In the genomic region with DNA sequence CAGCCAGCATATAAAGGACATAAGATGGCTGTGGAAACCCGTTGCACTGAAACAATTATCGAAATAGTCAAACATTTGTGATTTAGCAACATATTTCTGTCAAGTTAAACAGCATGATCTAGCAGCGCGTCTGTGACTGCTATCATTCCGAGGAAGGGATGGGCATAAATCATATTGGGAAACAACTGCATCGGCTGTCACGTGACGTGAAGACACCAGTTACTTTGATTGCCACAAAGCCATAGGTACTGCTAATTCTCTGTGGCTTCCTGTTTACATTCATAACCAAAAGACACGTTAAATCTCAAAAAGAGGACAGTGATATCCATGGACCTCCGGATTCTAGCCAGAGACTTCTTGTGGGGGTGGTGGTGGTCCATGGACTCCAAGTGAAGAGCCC, we compare ENCODE assay signal across 15 cellular contexts.
DNase-seq lines count a peak whose midpoint lies in the region; ATAC-seq and TF ChIP-seq lines count a peak whose summit lies in the region.
"Had no signal": no experiment of that assay in that cellular context is flagged by ENCODE, and none has a peak within 500 bp of the region (broad histone marks: within the 10 kb centered on the region; RNA-seq: fewer than 3 reads in every experiment).

No MANE protein-coding gene starts in this region.

- BruUV-seq in OCI-LY7 (replicated peaks; lab: Mats Ljungman, UMichigan) = no TSS peak

- H3K9ac ChIP-seq in BLaER1 (no peak overlapping the region), trophoblast cell (ENCODE audit: low read length) (no peak overlapping the region)

- H3K4me1 Mint-ChIP-seq in T-helper 17 cell = peaks cover 52% of the 10 kb centered on the region

- H3K36me3 Mint-ChIP-seq in T-helper 17 cell (ENCODE audit: low read depth) = peaks cover 3% of the 10 kb centered on the region

- no peak overlapping the region for H2BK5ac ChIP-seq in trophoblast cell (ENCODE audit: low read depth, low read length, poor library complexity)

- no peak overlapping the region for H3K18ac ChIP-seq in trophoblast cell (ENCODE audit: low read length)

- H2BK120ac ChIP-seq in trophoblast cell (ENCODE audit: insufficient read depth, low read length, poor library complexity) = no peak overlapping the region

- no peak overlapping the region for H3K4me3 ChIP-seq in BLaER1
- H3K4me3 ChIP-seq in OCI-LY7 (ENCODE audit: low read depth, low read length, poor library complexity, severe bottlenecking) = no peak overlapping the region
- no peak overlapping the region for H3K4me3 ChIP-seq in trophoblast cell (ENCODE audit: low read depth, low read length)
- H3K4me3 ChIP-seq in suprapubic skin = no peak overlapping the region
- H3K4me3 ChIP-seq: coronary artery, testis had no signal

- H3K79me2 ChIP-seq in OCI-LY7 (ENCODE audit: insufficient read depth, low read depth, low read length) = no peaks in the 10 kb centered on the region
- H3K79me2 ChIP-seq in trophoblast cell (ENCODE audit: control insufficient read depth, insufficient read depth, low read length, poor library complexity) = no peaks in the 10 kb centered on the region

- no peak overlapping the region for H4K8ac ChIP-seq in trophoblast cell (ENCODE audit: low read depth, low read length)

- H3K4me2 ChIP-seq in BLaER1 = peak overlapping the region; percentile 7; the same call in 1 of the 2 replicates
- no peak overlapping the region for H3K4me2 ChIP-seq in OCI-LY7 (ENCODE audit: low read length)
- no peak overlapping the region for H3K4me2 ChIP-seq in trophoblast cell (ENCODE audit: low read length)

- no peak overlapping the region for H2AFZ ChIP-seq in OCI-LY7 (ENCODE audit: low read length)
- no peak overlapping the region for H2AFZ ChIP-seq in trophoblast cell (ENCODE audit: insufficient read depth, low read length, poor library complexity)

- H3K9me2 ChIP-seq in OCI-LY7 (ENCODE audit: insufficient read depth, low read length) = no peaks in the 10 kb centered on the region

- H3K27me3 Mint-ChIP-seq in T-helper 17 cell = no peaks in the 10 kb centered on the region

- no peaks in the 10 kb centered on the region for H3K9me3 ChIP-seq in BLaER1
- H3K9me3 ChIP-seq in T-helper 17 cell (ENCODE audit: control insufficient read depth, low read length, poor library complexity, severe bottlenecking) = no peaks in the 10 kb centered on the region
- no peaks in the 10 kb centered on the region for H3K9me3 ChIP-seq in OCI-LY7 (ENCODE audit: low read length)
- peaks cover 14% of the 10 kb centered on the region for H3K9me3 ChIP-seq in trophoblast cell (ENCODE audit: insufficient read depth, low read depth, low read length)
- H3K9me3 ChIP-seq in suprapubic skin = no peaks in the 10 kb centered on the region
- H3K9me3 ChIP-seq: testis had no signal

- H3K27ac ChIP-seq in BLaER1 (no peak overlapping the region), RWPE1 (no peak overlapping the region), OCI-LY7 (ENCODE audit: low read depth, low read length, poor library complexity, severe bottlenecking) (no peak overlapping the region), trophoblast cell (ENCODE audit: low read depth, low read length) (no peak overlapping the region), suprapubic skin (no peak overlapping the region)
- H3K27ac ChIP-seq: coronary artery, testis had no signal

- peak overlapping the region; percentile 86 for H3K4me3 Mint-ChIP-seq in T-helper 17 cell

- H3K27me3 ChIP-seq in BLaER1 (no peaks in the 10 kb centered on the region), trophoblast cell (ENCODE audit: insufficient read depth, low read length) (peaks cover 25% of the 10 kb centered on the region), suprapubic skin (peaks cover 87% of the 10 kb centered on the region)
- H3K27me3 ChIP-seq: testis had no signal

- DNase-seq in HEK293T (ENCODE audit: extremely low spot score) (no peak), T-helper 17 cell (no peak), RWPE1 (ENCODE audit: low spot score) (no peak), OCI-LY7 (ENCODE audit: low spot score) (no peak), trophoblast cell (no peak), suprapubic skin (ENCODE audit: low spot score in 2 of 2) (no peak)
- DNase-seq in activated effector memory CD4-positive, alpha-beta T cell treated with Interleukin-2 at 50 U/mL for 16 hours = peak; percentile 25
- DNase-seq: activated gamma-delta T cell, NCI-H1417, NCI-H510A treated with DMSO at 0.1 percent for 48 hours, testis had no signal

- H4K12ac ChIP-seq in trophoblast cell (ENCODE audit: low read depth, low read length) = no peak overlapping the region

- H3K79me1 ChIP-seq in trophoblast cell (ENCODE audit: low read length) = no peaks in the 10 kb centered on the region

- TF ChIP-seq POLR2A in suprapubic skin (IDR thresholded peaks at IDR 0.05) = no peak

- ATAC-seq in T-helper 17 cell = peak; percentile 65
- ATAC-seq: Right ventricle myocardium inferior, sciatic nerve had no signal

- H3K4me1 ChIP-seq in BLaER1 (peaks cover 38% of the 10 kb centered on the region), OCI-LY7 (ENCODE audit: insufficient read depth, low read length, poor library complexity, severe bottlenecking) (no peaks in the 10 kb centered on the region), trophoblast cell (ENCODE audit: control insufficient read depth in 1 of 2, insufficient read depth in 2 of 2, low read length in 2 of 2) (no peaks in the 10 kb centered on the region), suprapubic skin (peaks cover 12% of the 10 kb centered on the region)

- POLR2A ChIA-PET in HEK293T (lab: Yijun Ruan, JAX) = interaction anchor here (0.6 kb wide), 1 partner anchor 386 kb away, joined by 3 read pairs; no protein-coding TSS in a partner anchor
- POLR2A ChIA-PET in RWPE1 (lab: Yijun Ruan, JAX; ENCODE audit: low non-redundant PET) = no interaction called here
- POLR2A ChIA-PET in OCI-LY7 (lab: Charles Lee) = no interaction called here

- H2BK12ac ChIP-seq in trophoblast cell (ENCODE audit: low read length) = no peak overlapping the region

- H4K91ac ChIP-seq in trophoblast cell (ENCODE audit: low read depth, low read length) = no peak overlapping the region

- no peak overlapping the region for H3K23ac ChIP-seq in trophoblast cell (ENCODE audit: low read length)

- no peak for TF ChIP-seq CTCF in RWPE1 (conservative IDR thresholded peaks at IDR 0.05; ENCODE audit: low read depth)
- TF ChIP-seq CTCF in OCI-LY7 (conservative IDR thresholded peaks at IDR 0.05; ENCODE audit: low read length) = no peak
- TF ChIP-seq CTCF in suprapubic skin (IDR thresholded peaks at IDR 0.05) = no peak

- H4K20me1 ChIP-seq in BLaER1 (no peaks in the 10 kb centered on the region), OCI-LY7 (ENCODE audit: insufficient read depth, low read length) (0 out of 2 replicates have a peak, but pooled peaks cover 4% of the 10 kb centered on the region)

- H3K36me3 ChIP-seq in BLaER1 (no peaks in the 10 kb centered on the region), OCI-LY7 (ENCODE audit: insufficient read depth, low read length) (no peaks in the 10 kb centered on the region), trophoblast cell (ENCODE audit: control insufficient read depth in 1 of 2, insufficient read depth in 2 of 2, low read length in 2 of 2) (no peaks in the 10 kb centered on the region), suprapubic skin (no peaks in the 10 kb centered on the region)

- CTCF ChIA-PET in HEK293T (lab: Yijun Ruan, JAX) (no interaction called here), RWPE1 (lab: Yijun Ruan, JAX) (interaction anchor here (0.6 kb wide), 1 partner anchor 18 kb away, joined by 3 read pairs; no protein-coding TSS in a partner anchor), OCI-LY7 (lab: Charles Lee; ENCODE audit: unreplicated experiment) (no interaction called here)

- no peak overlapping the region for H3K4ac ChIP-seq in trophoblast cell (ENCODE audit: low read depth, low read length)

- WGBS in trophoblast cell (ENCODE audit: extremely low coverage, insufficient coverage, insufficient read length) = no CpG with 5 or more reads among the region's 10 CpGs
- WGBS in suprapubic skin = 31% methylated on average over 10 of the region's 10 CpGs

- no peak for TF ChIP-seq EP300 in suprapubic skin (IDR thresholded peaks at IDR 0.05)

- H3K14ac ChIP-seq in trophoblast cell (ENCODE audit: low read length) = no peak overlapping the region

- peak overlapping the region; percentile 92 for H3K27ac Mint-ChIP-seq in T-helper 17 cell

- H2AK5ac ChIP-seq in trophoblast cell (ENCODE audit: low read length) = no peak overlapping the region

- intact Hi-C loops in OCI-LY7 (cut with micrococcal nuclease; ENCODE audit: unreplicated experiment) = no loop called here

TF ChIP-seq in HEK293T, 16 proteins besides CTCF, POLR2A, EP300 and RAD21:
- TF ChIP-seq, protein P1, sequence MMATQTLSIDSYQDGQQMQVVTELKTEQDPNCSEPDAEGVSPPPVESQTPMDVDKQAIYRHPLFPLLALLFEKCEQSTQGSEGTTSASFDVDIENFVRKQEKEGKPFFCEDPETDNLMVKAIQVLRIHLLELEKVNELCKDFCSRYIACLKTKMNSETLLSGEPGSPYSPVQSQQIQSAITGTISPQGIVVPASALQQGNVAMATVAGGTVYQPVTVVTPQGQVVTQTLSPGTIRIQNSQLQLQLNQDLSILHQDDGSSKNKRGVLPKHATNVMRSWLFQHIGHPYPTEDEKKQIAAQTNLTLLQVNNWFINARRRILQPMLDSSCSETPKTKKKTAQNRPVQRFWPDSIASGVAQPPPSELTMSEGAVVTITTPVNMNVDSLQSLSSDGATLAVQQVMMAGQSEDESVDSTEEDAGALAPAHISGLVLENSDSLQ (IDR thresholded peaks at IDR 0.05) = peak; percentile 71
- TF ChIP-seq L3MBTL2 (conservative IDR thresholded peaks at IDR 0.05) = no peak
TF ChIP-seq in HEK293T: peak in this region for 1.
